29 cellular contexts compared by ENCODE assay signal in the genomic region with DNA sequence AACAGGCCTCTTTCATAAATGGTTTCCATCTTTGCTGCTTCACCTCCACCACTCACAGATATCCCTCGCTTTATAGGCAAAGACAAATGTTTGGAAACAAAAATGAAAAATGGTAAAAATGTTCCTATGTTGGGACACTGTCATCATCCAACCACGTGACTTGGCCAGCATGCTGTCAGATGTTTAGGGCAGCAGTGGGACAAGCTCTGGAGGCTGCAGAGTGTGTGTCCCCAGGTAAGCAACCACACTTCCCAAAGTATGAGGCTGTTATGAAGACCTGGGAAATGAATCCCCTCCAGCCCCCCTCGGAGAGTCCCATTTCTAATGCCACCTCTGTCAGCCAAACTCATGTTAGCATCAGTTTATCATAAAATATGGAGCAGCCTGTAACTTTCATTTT.
DNase-seq lines count a peak whose midpoint lies in the region; ATAC-seq, FAIRE-seq and TF ChIP-seq lines count a peak whose summit lies in the region.
"Had no signal": no experiment of that assay in that cellular context is flagged by ENCODE, and none has a peak within 500 bp of the region (broad histone marks: within the 10 kb centered on the region; RNA-seq: fewer than 3 reads in every experiment).

No MANE protein-coding gene starts in this region.

- peaks cover 33% of the 10 kb centered on the region for H3K4me1 Mint-ChIP-seq in nephron
- H3K4me1 Mint-ChIP-seq: CD14-positive monocyte had no signal

- WGBS in esophagus muscularis mucosa = 37% methylated on average over 3 of the region's 3 CpGs
- 68 to 73% (median 69%) methylated on average over 3 of the region's 3 CpGs for WGBS in small intestine, 3 donors

- ATAC-seq in HG02678 (IDR thresholded peaks at IDR 0.05; ENCODE audit: unreplicated experiment) (no peak), GM18861 (IDR thresholded peaks at IDR 0.05; ENCODE audit: unreplicated experiment) (no peak)
- ATAC-seq: HCT116, Panc1 had no signal

- DNase-seq in esophagus muscularis mucosa (ENCODE audit: extremely low spot score) = no peak
- DNase-seq in tibial artery = peak in 1 of 2 donors; percentile 67
- DNase-seq in NK-92 (lab: John Stamatoyannopoulos, UW; ENCODE audit: unreplicated experiment) = no peak
- no peak for DNase-seq in small intestine
- DNase-seq: Calu3, DMS79 treated with DMSO at 0.1 percent for 48 hours, GF-D8, IMR-90, NCI-H1048, NCI-H1417, NCI-H1694 treated with DMSO at 0.1 percent for 48 hours, NCI-H2081 treated with DMSO at 0.1 percent for 48 hours, NCI-H2171, NCI-H226, NCI-H510A, NCI-H69, SHP77 had no signal

- H3K9me3 Mint-ChIP-seq in nephron = peaks cover 6% of the 10 kb centered on the region

- no peaks in the 10 kb centered on the region for H3K27me3 ChIP-seq in BLaER1 treated with 17β-estradiol and CSF1 and Interleukin-3, amounts not matched to agents 10 nM and 100 nM
- H3K27me3 ChIP-seq in esophagus muscularis mucosa (peaks cover 0 to 7% (median 0%) of the 10 kb centered on the region in 4 donors), tibial artery (no peaks in the 10 kb centered on the region), small intestine (ENCODE audit: control insufficient read depth in 2 of 2, insufficient read depth in 2 of 2, low read length in 2 of 2) (no peaks in the 10 kb centered on the region)

- peaks cover 8 to 43% (median 35%) of the 10 kb centered on the region in 10 experiments; a peak in 19 of 20 replicates for H3K4me1 ChIP-seq in BLaER1 treated with 17β-estradiol and CSF1 and Interleukin-3, amounts not matched to agents 10 nM and 100 nM
- H3K4me1 ChIP-seq in esophagus muscularis mucosa = peaks cover 12 to 84% (median 75%) of the 10 kb centered on the region in 4 donors
- H3K4me1 ChIP-seq in tibial artery = peaks cover 4 to 72% (median 41%) of the 10 kb centered on the region in 4 donors
- no peaks in the 10 kb centered on the region for H3K4me1 ChIP-seq in small intestine (ENCODE audit: control insufficient read depth in 2 of 2, insufficient read depth in 1 of 2, low read depth in 1 of 2, low read length in 1 of 2)

- H3K9me3 ChIP-seq in BLaER1 treated with 17β-estradiol and CSF1 and Interleukin-3, amounts not matched to agents 10 nM and 100 nM (replicated peaks in 1 of 11) = no peaks in the 10 kb centered on the region
- H3K9me3 ChIP-seq in esophagus muscularis mucosa (no peaks in the 10 kb centered on the region), tibial artery (no peaks in the 10 kb centered on the region), small intestine (ENCODE audit: control insufficient read depth, low read depth) (no peaks in the 10 kb centered on the region)

- no peak overlapping the region for H3K27ac ChIP-seq in BLaER1 treated with 17β-estradiol and CSF1 and Interleukin-3, amounts not matched to agents 10 nM and 100 nM
- H3K27ac ChIP-seq in esophagus muscularis mucosa (replicated peaks in 1 of 4) = peak overlapping the region; percentile 81 to 84 (median 82)
- H3K27ac ChIP-seq in tibial artery = peak overlapping the region; percentile 18 to 34
- no peak overlapping the region for H3K27ac ChIP-seq in small intestine (ENCODE audit: low read depth in 1 of 2, low read length in 1 of 2)
- H3K27ac ChIP-seq: KMS-11, RWPE1 had no signal

- no peak overlapping the region for H3K4me3 Mint-ChIP-seq in nephron
- H3K4me3 Mint-ChIP-seq: CD14-positive monocyte had no signal

- H3K27me3 Mint-ChIP-seq in nephron (ENCODE audit: low read depth) = peaks cover 5% of the 10 kb centered on the region

- H3K27ac Mint-ChIP-seq in nephron = peak overlapping the region in 2 of 3 experiments; percentile 5 to 16

- H4K20me1 ChIP-seq in BLaER1 treated with 17β-estradiol and CSF1 and Interleukin-3, amounts not matched to agents 10 nM and 100 nM = no peaks in the 10 kb centered on the region

- TF ChIP-seq EP300 in esophagus muscularis mucosa (IDR thresholded peaks at IDR 0.05) = no peak

- H3K4me2 ChIP-seq in BLaER1 treated with 17β-estradiol and CSF1 and Interleukin-3, amounts not matched to agents 10 nM and 100 nM = peak overlapping the region in 8 of 11 experiments; percentile 60 to 83 (median 68); a peak in 16 of 22 replicates
- H3K4me2 ChIP-seq: KMS-11 had no signal

- intact Hi-C loops in esophagus muscularis mucosa (cut with DNase I) = no loop called here
- intact Hi-C loops in tibial artery (cut with DNase I; ENCODE audit: low total_unique reads) = no loop called here

- no peak overlapping the region; a peak in 1 of 22 replicates for H3K9ac ChIP-seq in BLaER1 treated with 17β-estradiol and CSF1 and Interleukin-3, amounts not matched to agents 10 nM and 100 nM
- H3K9ac ChIP-seq: KMS-11 had no signal

- TF ChIP-seq CTCF in esophagus muscularis mucosa (IDR thresholded peaks at IDR 0.05) (no peak), nephron (IDR thresholded peaks at IDR 0.05; ENCODE audit: unreplicated experiment in 3 of 3) (no peak), tibial artery (IDR thresholded peaks at IDR 0.05) (no peak)

- H3K36me3 ChIP-seq in BLaER1 treated with 17β-estradiol and CSF1 and Interleukin-3, amounts not matched to agents 10 nM and 100 nM = no peaks in the 10 kb centered on the region
- H3K36me3 ChIP-seq in esophagus muscularis mucosa = no peaks in the 10 kb centered on the region
- H3K36me3 ChIP-seq in tibial artery = no peaks in the 10 kb centered on the region
- no peaks in the 10 kb centered on the region for H3K36me3 ChIP-seq in small intestine (ENCODE audit: control insufficient read depth in 2 of 2, insufficient read depth in 2 of 2, low read length in 2 of 2)

- H3K36me3 Mint-ChIP-seq in nephron (ENCODE audit: low read depth) = no peaks in the 10 kb centered on the region
- H3K36me3 Mint-ChIP-seq: CD14-positive monocyte had no signal

- no peak for TF ChIP-seq POLR2A in esophagus muscularis mucosa (IDR thresholded peaks at IDR 0.05; ENCODE audit: low read depth)

- FAIRE-seq in small intestine (lab: Jason Lieb, UNC) = no peak
- FAIRE-seq: A204.1, GM12891, GM19239 had no signal

- no peak overlapping the region for H3K4me3 ChIP-seq in BLaER1 treated with 17β-estradiol and CSF1 and Interleukin-3, amounts not matched to agents 10 nM and 100 nM
- H3K4me3 ChIP-seq in esophagus muscularis mucosa (no peak overlapping the region), tibial artery (no peak overlapping the region), small intestine (ENCODE audit: low read depth in 1 of 2, low read length in 2 of 2) (no peak overlapping the region)

Comparison
In these comparisons a context has a peak if more than half of its experiments do, and no peak if none do; other contexts are left out.
1. H3K27ac ChIP-seq: peak in esophagus muscularis mucosa (4 of 4) and tibial artery (2 of 2); none in BLaER1 treated with 17β-estradiol and CSF1 and Interleukin-3, amounts not matched to agents 10 nM and 100 nM (0 of 11) and small intestine (0 of 2).